30 cellular contexts compared by ENCODE assay signal in genomic region chr2:42488297-42488696, GRCh38. TPM values are rescaled to one million over a fixed set of nuclear protein-coding genes. Genes with fewer than 3 reads are reported as not detected.
"Had no signal": no experiment of that assay in that cellular context is flagged by ENCODE, and none has a peak within 500 bp of the region (broad histone marks: within the 10 kb centered on the region; RNA-seq: fewer than 3 reads in every experiment).

No MANE protein-coding gene starts in this region.

- H3K4me1 Mint-ChIP-seq: stimulated activated effector memory CD8-positive, alpha-beta T cell treated with anti-CD3 and anti-CD28 coated beads, Interleukin-12 subunit alpha, Interleukin-12 subunit beta, amount 100 ng/mL, for 72 hours; stimulated activated memory B cell treated with anti-CD40 and anti-IgM and Interleukin-4, amounts not matched to agents 10 μg/mL and 1 μg/mL and 100 μg/mL, for 72 hours; stimulated activated naive B cell treated with anti-CD40 and anti-IgM and Interleukin-4, amounts not matched to agents 10 μg/mL and 1 μg/mL and 100 μg/mL, for 72 hours; stimulated activated naive CD8-positive, alpha-beta T cell treated with anti-CD3 and anti-CD28 coated beads, Interleukin-15, amount 100 ng/mL, for 72 hours had no signal

- DNase-seq: stimulated activated CD4-positive, alpha-beta T cell treated with anti-CD3 and anti-CD28 coated beads, Interleukin-2, amount 100 ng/mL, for 48 hours; stimulated activated CD4-positive, alpha-beta T cell treated with anti-CD3 and anti-CD28 coated beads, Interleukin-4, amount 100 ng/mL, for 1 hour; stimulated activated CD4-positive, alpha-beta T cell treated with anti-CD3 and anti-CD28 coated beads, Interleukin-4, amount 100 ng/mL, for 24 hours; stimulated activated CD4-positive, alpha-beta T cell treated with anti-CD3 and anti-CD28 coated beads, Interleukin-4, amount 100 ng/mL, for 4 hours; stimulated activated CD8-positive, alpha-beta memory T cell treated with anti-CD3 and anti-CD28 coated beads, Interleukin-4, amount 100 ng/mL, for 48 hours; stimulated activated naive B cell treated with anti-CD40 and anti-IgM and Interleukin-4, amounts not matched to agents 10 μg/mL and 1 μg/mL and 100 μg/mL, for 72 hours; stimulated activated naive CD4-positive, alpha-beta T cell; stimulated activated naive CD4-positive, alpha-beta T cell treated with Interleukin-2 at 50 U/mL for 16 hours; stimulated activated naive CD8-positive, alpha-beta T cell treated with anti-CD3 and anti-CD28 coated beads, Interleukin-15, amount 100 ng/mL, for 72 hours; stimulated activated naive CD8-positive, alpha-beta T cell treated with anti-CD3 and anti-CD28 coated beads, Interleukin-15, Interleukin-2, amounts not matched to agents 100 U/mL and 50 U/mL, for 24 hours; stomach; substantia nigra; testis; thyroid gland; tibial artery; transverse colon; trophoblast cell; upper lobe of left lung; upper lobe of right lung; uterus had no signal

- H3K27ac ChIP-seq: stomach, suprapubic skin, testis, thoracic aorta, thyroid gland, tibial artery, tibial nerve, transverse colon, upper lobe of left lung, upper lobe of right lung, uterus, vagina had no signal

- H3K36me3 Mint-ChIP-seq: stimulated activated effector memory CD8-positive, alpha-beta T cell treated with anti-CD3 and anti-CD28 coated beads, Interleukin-12 subunit alpha, Interleukin-12 subunit beta, amount 100 ng/mL, for 72 hours; stimulated activated memory B cell treated with anti-CD40 and anti-IgM and Interleukin-4, amounts not matched to agents 10 μg/mL and 1 μg/mL and 100 μg/mL, for 72 hours; stimulated activated naive B cell treated with anti-CD40 and anti-IgM and Interleukin-4, amounts not matched to agents 10 μg/mL and 1 μg/mL and 100 μg/mL, for 72 hours; type B pancreatic cell had no signal

- H3K4me3 Mint-ChIP-seq: stimulated activated effector memory CD8-positive, alpha-beta T cell treated with anti-CD3 and anti-CD28 coated beads, Interleukin-12 subunit alpha, Interleukin-12 subunit beta, amount 100 ng/mL, for 72 hours; stimulated activated memory B cell treated with anti-CD40 and anti-IgM and Interleukin-4, amounts not matched to agents 10 μg/mL and 1 μg/mL and 100 μg/mL, for 72 hours; stimulated activated naive B cell treated with anti-CD40 and anti-IgM and Interleukin-4, amounts not matched to agents 10 μg/mL and 1 μg/mL and 100 μg/mL, for 72 hours; stimulated activated naive CD8-positive, alpha-beta T cell treated with anti-CD3 and anti-CD28 coated beads, Interleukin-15, amount 100 ng/mL, for 72 hours; stimulated activated naive CD8-positive, alpha-beta T cell treated with anti-CD3 and anti-CD28 coated beads, Interleukin-15, Interleukin-2, amounts not matched to agents 100 ng/mL and 50 ng/mL, for 24 hours; type B pancreatic cell had no signal

- H3K36me3 ChIP-seq: stomach, suprapubic skin, thoracic aorta, thyroid gland, tibial artery, tibial nerve, transverse colon, upper lobe of left lung, upper lobe of right lung, uterus, vagina had no signal

- H3K27ac Mint-ChIP-seq: stimulated activated effector memory CD8-positive, alpha-beta T cell treated with anti-CD3 and anti-CD28 coated beads, Interleukin-12 subunit alpha, Interleukin-12 subunit beta, amount 100 ng/mL, for 72 hours; stimulated activated memory B cell treated with anti-CD40 and anti-IgM and Interleukin-4, amounts not matched to agents 10 μg/mL and 1 μg/mL and 100 μg/mL, for 72 hours; stimulated activated naive B cell treated with anti-CD40 and anti-IgM and Interleukin-4, amounts not matched to agents 10 μg/mL and 1 μg/mL and 100 μg/mL, for 72 hours; stimulated activated naive CD8-positive, alpha-beta T cell treated with anti-CD3 and anti-CD28 coated beads, Interleukin-15, amount 100 ng/mL, for 72 hours; stimulated activated naive CD8-positive, alpha-beta T cell treated with anti-CD3 and anti-CD28 coated beads, Interleukin-15, Interleukin-2, amounts not matched to agents 100 ng/mL and 50 ng/mL, for 24 hours; type B pancreatic cell had no signal

- H3K4me3 ChIP-seq: stomach, suprapubic skin, testis, thoracic aorta, thyroid gland, tibial artery, tibial nerve, transverse colon, upper lobe of left lung, upper lobe of right lung, uterus, vagina had no signal

- ATAC-seq: stimulated activated effector memory CD8-positive, alpha-beta T cell treated with anti-CD3 and anti-CD28 coated beads, Interleukin-12 subunit alpha, Interleukin-12 subunit beta, amount 100 ng/mL, for 72 hours; stimulated activated memory B cell treated with anti-CD40 and anti-IgM and Interleukin-4, amounts not matched to agents 10 μg/mL and 1 μg/mL and 100 μg/mL, for 72 hours; stimulated activated naive B cell treated with anti-CD40 and anti-IgM and Interleukin-4, amounts not matched to agents 10 μg/mL and 1 μg/mL and 100 μg/mL, for 72 hours; stimulated activated naive CD8-positive, alpha-beta T cell treated with anti-CD3 and anti-CD28 coated beads, Interleukin-15, amount 100 ng/mL, for 72 hours; stimulated activated naive CD8-positive, alpha-beta T cell treated with anti-CD3 and anti-CD28 coated beads, Interleukin-15, Interleukin-2, amounts not matched to agents 100 U/mL and 50 U/mL, for 24 hours; upper lobe of right lung had no signal

- H3K4me1 ChIP-seq: testis, upper lobe of right lung, vagina had no signal

- H3K9me3 ChIP-seq: suprapubic skin, testis, thoracic aorta, thyroid gland, tibial artery, tibial nerve, transverse colon, upper lobe of left lung, upper lobe of right lung, uterus, vagina had no signal

- H3K9me3 Mint-ChIP-seq: stimulated activated effector memory CD8-positive, alpha-beta T cell treated with anti-CD3 and anti-CD28 coated beads, Interleukin-12 subunit alpha, Interleukin-12 subunit beta, amount 100 ng/mL, for 72 hours; stimulated activated memory B cell treated with anti-CD40 and anti-IgM and Interleukin-4, amounts not matched to agents 10 μg/mL and 1 μg/mL and 100 μg/mL, for 72 hours; stimulated activated naive B cell treated with anti-CD40 and anti-IgM and Interleukin-4, amounts not matched to agents 10 μg/mL and 1 μg/mL and 100 μg/mL, for 72 hours; stimulated activated naive CD8-positive, alpha-beta T cell treated with anti-CD3 and anti-CD28 coated beads, Interleukin-15, amount 100 ng/mL, for 72 hours; stimulated activated naive CD8-positive, alpha-beta T cell treated with anti-CD3 and anti-CD28 coated beads, Interleukin-15, Interleukin-2, amounts not matched to agents 100 ng/mL and 50 ng/mL, for 24 hours; type B pancreatic cell had no signal

- H3K27me3 ChIP-seq: testis, thyroid gland, vagina had no signal

- FAIRE-seq: urothelium cell line had no signal

RNA-seq across cellular contexts. Expression of gene KCNG3, which starts 5.5 kb away (rescaled TPM):
- total RNA-seq: thyroid gland, ureter had no signal
- polyA plus RNA-seq: stomach had no signal
